ENCODE assay signal across 8 cellular contexts in genomic region chr3:184525337-184526157, GRCh38. TPM values are rescaled to one million over a fixed set of nuclear protein-coding genes. Genes with fewer than 3 reads are reported as not detected.
DNase-seq lines count a peak whose midpoint lies in the region; ATAC-seq and TF ChIP-seq lines count a peak whose summit lies in the region.

No MANE protein-coding gene starts in this region.

- CTCF ChIA-PET in activated B cell treated with CpG ODN at 0.5 μM for 24 hours (lab: Charles Lee) = interaction anchor here (0.8 to 1.5 kb wide), 4 partner anchors 12 to 154 kb away, joined by 3 to 6 read pairs (median 4); no protein-coding TSS in a partner anchor

- POLR2A ChIA-PET in activated B cell treated with CpG ODN at 0.5 μM for 24 hours (lab: Charles Lee) = no interaction called here

- peak overlapping the region; percentile 84 for H3K4me3 Mint-ChIP-seq in activated B cell treated with CpG ODN at 0.5 μM for 24 hours

- intact Hi-C loops in activated B cell treated with CpG ODN at 0.5 μM for 24 hours (cut with micrococcal nuclease) = no loop called here

- H3K9me3 ChIP-seq in neuron (ENCODE audit: low read length) = no peaks in the 10 kb centered on the region

- H2AFZ ChIP-seq in neuron (ENCODE audit: low read depth, low read length) = peak overlapping the region; percentile 68

- ATAC-seq in activated B cell treated with CpG ODN at 0.5 μM for 24 hours (ENCODE audit: low read depth) (peak; percentile 45), GM21515 (IDR thresholded peaks at IDR 0.05; ENCODE audit: unreplicated experiment) (no peak)

- peaks cover 48% of the 10 kb centered on the region for H3K27me3 Mint-ChIP-seq in activated B cell treated with CpG ODN at 0.5 μM for 24 hours

- H3K4me3 ChIP-seq in fibroblast of pulmonary artery (replicated peaks; ENCODE audit: low read depth, low read length) (peak overlapping the region; percentile 46), neuron (ENCODE audit: low read length) (peak overlapping the region; percentile 19)

- H3K4me1 Mint-ChIP-seq in activated B cell treated with CpG ODN at 0.5 μM for 24 hours = peaks cover 9% of the 10 kb centered on the region

- H3K27ac Mint-ChIP-seq in activated B cell treated with CpG ODN at 0.5 μM for 24 hours = no peak overlapping the region

- H3K9me3 Mint-ChIP-seq in activated B cell treated with CpG ODN at 0.5 μM for 24 hours = no peaks in the 10 kb centered on the region

- H3K4me1 ChIP-seq in neuron (ENCODE audit: insufficient read depth, low read length) = peaks cover 7% of the 10 kb centered on the region

- no peaks in the 10 kb centered on the region for H3K36me3 Mint-ChIP-seq in activated B cell treated with CpG ODN at 0.5 μM for 24 hours (ENCODE audit: low read depth)

- DNase-seq in NCI-H748 (lab: John Stamatoyannopoulos, UW; ENCODE audit: unreplicated experiment) (peak; percentile 76), NCI-H748 treated with DMSO at 0.1 percent for 48 hours (lab: John Stamatoyannopoulos, UW) (no peak), activated B cell treated with CpG ODN at 0.5 μM for 24 hours (peak; percentile 26), fibroblast of pulmonary artery (ENCODE audit: low read depth) (no peak), EL (no peak)
- DNase-seq in NK-92 treated with Interleukin-12 subunit alpha and Interleukin-12 subunit beta, amount 100 ng/mL, for 24 hours (lab: John Stamatoyannopoulos, UW) = no peak

- TF ChIP-seq CTCF in activated B cell treated with CpG ODN at 0.5 μM for 24 hours (IDR thresholded peaks at IDR 0.05) = no peak
- no peak for TF ChIP-seq CTCF in fibroblast of pulmonary artery (IDR thresholded peaks at IDR 0.05; ENCODE audit: low read length, missing control alignments)

- H3K36me3 ChIP-seq in neuron (ENCODE audit: insufficient read depth, low read length) = no peaks in the 10 kb centered on the region

- peaks cover 52% of the 10 kb centered on the region for H3K27me3 ChIP-seq in neuron (ENCODE audit: insufficient read depth, low read length)

RNA-seq across cellular contexts. Expression of gene EPHB3, which starts 36.0 kb away (rescaled TPM):
- total RNA-seq in activated B cell treated with CpG ODN at 0.5 μM for 24 hours = 0.05 and 0.07 TPM in 2 replicates

Comparison
In these comparisons a context has a peak if more than half of its experiments do, and no peak if none do; other contexts are left out.
1. DNase-seq: peak in NCI-H748 (single experiment) and activated B cell treated with CpG ODN at 0.5 μM for 24 hours (single experiment); none in NCI-H748 treated with DMSO at 0.1 percent for 48 hours (single experiment), fibroblast of pulmonary artery (single experiment), EL (single experiment) and NK-92 treated with Interleukin-12 subunit alpha and Interleukin-12 subunit beta, amount 100 ng/mL, for 24 hours (single experiment).